1 cellular context compared by ENCODE assay signal in the genomic region with DNA sequence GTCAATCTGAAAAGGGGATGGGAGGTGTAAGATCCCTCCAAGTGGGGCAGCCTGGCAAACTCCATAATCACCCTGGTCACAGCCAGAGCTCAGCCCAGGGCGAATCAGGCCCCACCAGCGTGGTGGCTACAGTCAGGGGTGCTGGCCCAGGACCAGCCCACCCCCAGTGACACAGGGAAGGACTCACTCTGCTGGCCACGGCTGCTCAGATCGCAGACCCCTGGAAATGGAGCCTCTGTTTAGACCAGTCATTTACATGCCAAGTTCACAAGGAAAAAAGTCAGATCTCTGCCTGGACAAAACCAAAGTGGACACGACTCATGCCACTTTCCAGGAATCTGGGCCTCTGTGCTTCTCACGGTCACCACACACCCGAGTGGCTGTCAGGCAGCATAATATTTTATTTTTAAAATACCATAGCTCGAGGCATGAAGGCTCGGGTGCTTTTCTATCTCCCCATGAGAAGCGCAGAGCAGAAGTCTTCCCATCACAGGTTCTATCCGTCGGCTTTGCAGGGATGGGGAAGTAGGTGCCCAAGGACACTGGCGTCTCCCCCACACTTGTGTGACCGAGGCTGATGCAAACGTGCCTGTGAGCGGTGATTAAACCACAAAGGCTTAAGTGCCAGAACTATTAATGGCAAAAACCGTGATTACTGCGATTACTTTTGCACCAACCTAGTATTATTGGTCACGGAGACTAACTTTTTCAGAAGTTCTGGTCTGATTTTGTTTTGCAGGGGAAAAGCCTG.
TF ChIP-seq lines count a peak whose summit lies in the region.

No MANE protein-coding gene starts in this region.

TF ChIP-seq in IMR-90, 13 proteins besides CTCF, POLR2A, EP300 and RAD21:
- TF ChIP-seq MXI1 (IDR thresholded peaks at IDR 0.05; ENCODE audit: borderline replicate concordance, low read depth, low read length) (no peak), FOS (IDR thresholded peaks at IDR 0.05; ENCODE audit: low read depth, low read length) (no peak)
